ENCODE assay signal across 24 cellular contexts in genomic region chr12:87444039-87444438, GRCh38.
"Had no signal": no experiment of that assay in that cellular context is flagged by ENCODE, and none has a peak within 500 bp of the region (broad histone marks: within the 10 kb centered on the region; RNA-seq: fewer than 3 reads in every experiment).

No MANE protein-coding gene starts in this region.

- H3K9me3 ChIP-seq: pancreas, right atrium auricular region, stomach, thoracic aorta had no signal

- H3K36me3 ChIP-seq: esophagus squamous epithelium, heart left ventricle, pancreas, right atrium auricular region, stomach, thoracic aorta had no signal

- H3K27ac Mint-ChIP-seq: activated naive CD4-positive, alpha-beta T cell treated with anti-CD3 and anti-CD28 coated beads, Interleukin-2, amount 50 U/mL, for 72 hours; brain; dendritic cell treated with granulocyte-macrophage colony-stimulating factor and Interleukin-4, amounts not matched to agents 40 ng/mL and 50 ng/mL, for 4 days; effector memory CD8-positive, alpha-beta T cell; naive B cell had no signal

- H3K4me1 Mint-ChIP-seq: naive B cell had no signal

- H3K27me3 Mint-ChIP-seq: dendritic cell treated with granulocyte-macrophage colony-stimulating factor and Interleukin-4, amounts not matched to agents 40 ng/mL and 50 ng/mL, for 4 days; effector memory CD8-positive, alpha-beta T cell; naive B cell had no signal

- H3K36me3 Mint-ChIP-seq: activated naive CD4-positive, alpha-beta T cell treated with anti-CD3 and anti-CD28 coated beads, Interleukin-2, amount 50 U/mL, for 72 hours; brain; naive B cell had no signal

- DNase-seq: activated effector memory CD4-positive, alpha-beta T cell treated with Interleukin-2 at 50 U/mL for 16 hours; activated T-cell treated with anti-CD3 and anti-CD28 coated beads, Interleukin-2, amount 50 U/mL, for 1 hour; amygdala; cerebellar nuclear complex; effector memory CD8-positive, alpha-beta T cell; esophagus squamous epithelium; foreskin fibroblast; heart left ventricle; kidney; midbrain; naive B cell; pancreas; stimulated activated CD4-positive, alpha-beta T cell treated with anti-CD3 and anti-CD28 coated beads, Interleukin-4, amount 100 ng/mL, for 4 hours; stomach; T-helper 2 cell had no signal

- H3K4me1 ChIP-seq: heart left ventricle, pancreas, right atrium auricular region, stomach had no signal

- H3K27me3 ChIP-seq: esophagus squamous epithelium, heart left ventricle, pancreas, right atrium auricular region, stomach had no signal

- H3K4me3 Mint-ChIP-seq: brain; dendritic cell treated with granulocyte-macrophage colony-stimulating factor and Interleukin-4, amounts not matched to agents 40 ng/mL and 50 ng/mL, for 4 days; effector memory CD8-positive, alpha-beta T cell; naive B cell had no signal

- H3K9me3 Mint-ChIP-seq: brain had no signal

- FAIRE-seq: kidney, pancreas, TTC549, urothelium cell line had no signal

- ATAC-seq: activated CD4-positive, CD25-positive, alpha-beta regulatory T cell treated with anti-CD3 and anti-CD28 coated beads, Interleukin-2, amount 50 U/mL, for 24 hours; activated naive CD4-positive, alpha-beta T cell treated with anti-CD3 and anti-CD28 coated beads, Interleukin-2, amount 50 U/mL, for 72 hours; effector memory CD8-positive, alpha-beta T cell; heart left ventricle; pancreas had no signal

- H3K27ac ChIP-seq: esophagus squamous epithelium, heart left ventricle, pancreas, right atrium auricular region, skin epidermis, stomach, thoracic aorta had no signal

- H3K4me3 ChIP-seq: esophagus squamous epithelium, heart left ventricle, pancreas, right atrium auricular region, skin epidermis, stomach, thoracic aorta had no signal
